Comparison of ENCODE assay signal across 20 cellular contexts in genomic region chr4:17492876-17493275, GRCh38. TPM values are rescaled to one million over a fixed set of nuclear protein-coding genes. Genes with fewer than 3 reads are reported as not detected.
"Had no signal": no experiment of that assay in that cellular context is flagged by ENCODE, and none has a peak within 500 bp of the region (broad histone marks: within the 10 kb centered on the region; RNA-seq: fewer than 3 reads in every experiment).

No MANE protein-coding gene starts in this region.

- ATAC-seq: Panc1, PC-3 had no signal

- H3K27me3 Mint-ChIP-seq: IgD-negative memory B cell had no signal

- H3K27ac ChIP-seq: RWPE1 had no signal

- H3K27me3 ChIP-seq: MG63 had no signal

- H3K9me3 ChIP-seq: MG63 had no signal

- H3K4me3 ChIP-seq: MG63 had no signal

- H3K4me1 Mint-ChIP-seq: IgD-negative memory B cell had no signal

- DNase-seq: KBM-7, MG63, NCI-H1417 treated with DMSO at 0.1 percent for 48 hours, NCI-H146, NCI-H1694 treated with DMSO at 0.1 percent for 48 hours, NCI-H1930, NCI-H2081 treated with DMSO at 0.1 percent for 48 hours, NCI-H2171, NCI-H226, NCI-H446, NCI-H510A, NCI-H524 treated with DMSO at 0.1 percent for 48 hours, NCI-H774, PC-3 had no signal

- H3K9me3 Mint-ChIP-seq: IgD-negative memory B cell had no signal

RNA-seq across cellular contexts. Expression of gene CLRN2, which starts 22.1 kb away (rescaled TPM):
- total RNA-seq: HT1080, LHCN-M2, OCI-LY7, PC-3 had no signal
- polyA plus RNA-seq: IgD-negative memory B cell had no signal
